13 cellular contexts compared by ENCODE assay signal in the genomic region with DNA sequence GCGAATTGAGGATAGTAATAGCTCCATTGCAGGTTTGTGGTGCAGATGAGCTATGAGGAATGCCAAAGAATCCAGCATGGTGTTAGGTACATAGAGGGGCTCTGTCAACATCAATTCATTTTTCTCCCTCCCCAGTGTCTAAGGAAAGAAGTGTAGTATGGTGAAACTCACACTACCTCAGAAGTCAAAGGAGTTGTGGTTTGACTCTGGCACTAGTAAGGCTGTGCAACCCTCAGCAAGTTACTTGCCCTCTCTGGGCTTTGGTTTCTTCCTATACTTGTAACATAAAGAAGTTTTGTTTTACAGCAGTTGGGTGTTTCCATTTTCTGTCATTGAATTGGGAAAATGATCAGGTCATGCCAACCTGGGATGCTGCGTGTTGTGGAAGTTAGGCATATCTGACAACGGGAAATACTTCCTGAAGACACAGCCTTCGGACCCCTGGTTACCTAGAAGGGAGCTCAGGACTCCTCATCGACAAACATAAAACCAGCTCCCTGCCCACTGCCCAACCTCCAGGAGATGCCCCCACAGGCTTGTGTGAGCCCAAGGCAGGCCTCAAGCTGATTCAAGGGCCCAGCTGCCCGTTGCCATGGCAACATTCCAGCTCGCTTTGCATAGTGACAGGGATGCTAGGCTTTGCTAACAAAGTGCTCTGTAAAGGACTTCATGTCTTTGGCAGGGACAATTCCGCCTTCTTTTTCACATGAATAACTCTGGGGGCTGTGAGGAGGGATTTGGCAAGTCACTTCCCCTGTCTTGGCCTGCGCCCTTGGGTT.
A peak's percentile ranks its signal among the peaks of the same experiment; 100 is the strongest.
DNase-seq lines count a peak whose midpoint lies in the region; ATAC-seq, FAIRE-seq and TF ChIP-seq lines count a peak whose summit lies in the region.
"Had no signal": no experiment of that assay in that cellular context is flagged by ENCODE, and none has a peak within 500 bp of the region (broad histone marks: within the 10 kb centered on the region; RNA-seq: fewer than 3 reads in every experiment).

No MANE protein-coding gene starts in this region.

- peaks cover 6 to 59% (median 56%) of the 10 kb centered on the region in 4 donors for H3K4me1 ChIP-seq in esophagus muscularis mucosa
- H3K4me1 ChIP-seq: vagina had no signal

- no peaks in the 10 kb centered on the region for H3K36me3 ChIP-seq in esophagus muscularis mucosa
- H3K36me3 ChIP-seq in MG63 = no peaks in the 10 kb centered on the region
- H3K36me3 ChIP-seq: vagina had no signal

- H3K4me3 Mint-ChIP-seq in effector memory CD8-positive, alpha-beta T cell = no peak overlapping the region

- H3K27me3 ChIP-seq in esophagus muscularis mucosa (peaks cover 0 to 12% (median 0%) of the 10 kb centered on the region in 4 donors), MG63 (no peaks in the 10 kb centered on the region)
- H3K27me3 ChIP-seq: vagina had no signal

- ATAC-seq in effector memory CD8-positive, alpha-beta T cell (replicated peaks) = no peak
- ATAC-seq: left colon, sciatic nerve had no signal

- H3K9me3 ChIP-seq in esophagus muscularis mucosa = no peaks in the 10 kb centered on the region
- H3K9me3 ChIP-seq in MG63 = no peaks in the 10 kb centered on the region
- H3K9me3 ChIP-seq: vagina had no signal

- no peaks in the 10 kb centered on the region for H3K9me3 Mint-ChIP-seq in effector memory CD8-positive, alpha-beta T cell

- WGBS in esophagus muscularis mucosa = 48% methylated on average over 6 of the region's 9 CpGs

- intact Hi-C loops in esophagus muscularis mucosa (cut with DNase I) (no loop called here), posterior cingulate gyrus (cut with DNase I) (loop anchor here (10.0 kb wide), 1 partner anchor 46 kb away; no protein-coding TSS in a partner anchor)

- H3K27me3 Mint-ChIP-seq in effector memory CD8-positive, alpha-beta T cell = peaks cover 0 to 4% of the 10 kb centered on the region in 2 donors

- TF ChIP-seq EP300 in esophagus muscularis mucosa (IDR thresholded peaks at IDR 0.05) = no peak

- no peak for FAIRE-seq in H54 (lab: Jason Lieb, UNC)

- H3K4me3 ChIP-seq in esophagus muscularis mucosa = no peak overlapping the region
- no peak overlapping the region for H3K4me3 ChIP-seq in MG63
- H3K4me3 ChIP-seq: vagina had no signal

- TF ChIP-seq POLR2A in esophagus muscularis mucosa (IDR thresholded peaks at IDR 0.05; ENCODE audit: low read depth) (no peak), H54 (IDR thresholded peaks at IDR 0.05; ENCODE audit: low read depth, low read length) (no peak)

- no peak overlapping the region for H3K27ac Mint-ChIP-seq in effector memory CD8-positive, alpha-beta T cell

- DNase-seq in NCI-H2107 (lab: John Stamatoyannopoulos, UW) (peak; percentile 2), NCI-H2107 treated with DMSO at 0.1 percent for 48 hours (lab: John Stamatoyannopoulos, UW; ENCODE audit: unreplicated experiment) (no peak), NCI-H526 (lab: John Stamatoyannopoulos, UW) (peak; percentile 84 to 90), esophagus muscularis mucosa (ENCODE audit: extremely low spot score) (no peak), posterior cingulate gyrus (peak; percentile 52 to 96 (median 70)), MG63 (no peak), H54 (ENCODE audit: insufficient read length, low spot score) (no peak)
- no peak for DNase-seq in effector memory CD8-positive, alpha-beta T cell
- DNase-seq: HCEC 1CT, left colon had no signal

- H3K36me3 Mint-ChIP-seq in effector memory CD8-positive, alpha-beta T cell (ENCODE audit: insufficient read depth) = no peaks in the 10 kb centered on the region

- peaks cover 15 to 16% of the 10 kb centered on the region in 2 donors for H3K4me1 Mint-ChIP-seq in effector memory CD8-positive, alpha-beta T cell (ENCODE audit: low read depth in 2 of 2)

- H3K27ac ChIP-seq in esophagus muscularis mucosa (replicated peaks in 1 of 4) = peak overlapping the region; percentile 71 to 73 (median 72)
- H3K27ac ChIP-seq: KMS-11, vagina had no signal

- no peak for TF ChIP-seq CTCF in esophagus muscularis mucosa (IDR thresholded peaks at IDR 0.05)

Comparison
In these comparisons a context has a peak if more than half of its experiments do, and no peak if none do; other contexts are left out.
1. DNase-seq: peak in NCI-H2107 (single experiment), NCI-H526 (2 of 2) and posterior cingulate gyrus (10 of 10); none in NCI-H2107 treated with DMSO at 0.1 percent for 48 hours (single experiment), esophagus muscularis mucosa (single experiment), MG63 (single experiment), effector memory CD8-positive, alpha-beta T cell (0 of 3) and H54 (single experiment).